In the genomic region with DNA sequence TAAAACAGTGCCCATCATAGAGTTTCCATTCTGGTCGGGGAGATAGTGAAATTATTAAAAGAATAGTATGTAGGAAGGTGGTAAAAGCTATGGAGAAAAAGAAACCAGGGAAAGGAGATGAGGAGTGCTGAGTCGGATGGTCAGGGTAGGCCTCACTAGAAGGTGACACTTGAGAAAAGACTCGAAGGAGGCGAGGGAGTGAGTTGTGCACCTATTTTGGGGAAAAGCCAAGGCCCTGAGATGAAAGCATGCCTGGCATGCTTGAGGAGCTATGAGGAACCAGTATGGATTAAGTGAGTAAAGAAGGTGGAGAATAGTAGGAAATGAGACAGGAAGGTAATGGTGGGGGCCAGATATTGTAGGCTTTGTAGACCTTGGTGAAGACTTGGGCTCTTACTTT, we compare ENCODE assay signal across 21 cellular contexts. TPM values are rescaled to one million over a fixed set of nuclear protein-coding genes. Genes with fewer than 3 reads are reported as not detected.
DNase-seq lines count a peak whose midpoint lies in the region; ATAC-seq and TF ChIP-seq lines count a peak whose summit lies in the region.
"Had no signal": no experiment of that assay in that cellular context is flagged by ENCODE, and none has a peak within 500 bp of the region (broad histone marks: within the 10 kb centered on the region; RNA-seq: fewer than 3 reads in every experiment).

No MANE protein-coding gene starts in this region.

- intact Hi-C loops in Caco-2 (cut with micrococcal nuclease; ENCODE audit: unreplicated experiment) (no loop called here), left lung (cut with DNase I) (no loop called here), posterior vena cava (cut with DNase I) (no loop called here)

- H3K18ac ChIP-seq in trophoblast cell (ENCODE audit: low read length), result no peak overlapping the region

- POLR2A ChIA-PET in Caco-2 (lab: Charles Lee), result no interaction called here

- H3K4me2 ChIP-seq in GM23338 (no peak overlapping the region), trophoblast cell (ENCODE audit: low read length) (no peak overlapping the region)
- H3K4me2 ChIP-seq: BLaER1 had no signal

- no peak overlapping the region for H3K4me3 Mint-ChIP-seq in Caco-2 (ENCODE audit: unreplicated experiment)
- no peak overlapping the region for H3K4me3 Mint-ChIP-seq in GM23338
- no peak overlapping the region for H3K4me3 Mint-ChIP-seq in T-helper 17 cell
- H3K4me3 Mint-ChIP-seq: CD14-positive monocyte; CD4-positive, alpha-beta memory T cell; CD4-positive, CD25-positive, alpha-beta regulatory T cell; CD8-positive, alpha-beta memory T cell had no signal

- H3K9me3 Mint-ChIP-seq in Caco-2 (ENCODE audit: unreplicated experiment), result no peaks in the 10 kb centered on the region
- peaks cover 4% of the 10 kb centered on the region; the same call in 1 of the 3 replicates for H3K9me3 Mint-ChIP-seq in GM23338
- H3K9me3 Mint-ChIP-seq: CD4-positive, alpha-beta memory T cell; CD8-positive, alpha-beta memory T cell had no signal

- no peak overlapping the region for H2BK120ac ChIP-seq in trophoblast cell (ENCODE audit: insufficient read depth, low read length, poor library complexity)

- H3K4me1 ChIP-seq in Caco-2 (peaks cover 9% of the 10 kb centered on the region; the same call in 1 of the 2 replicates), GM23338 (ENCODE audit: insufficient read depth) (no peaks in the 10 kb centered on the region), left lung (no peaks in the 10 kb centered on the region), trophoblast cell (ENCODE audit: control insufficient read depth in 1 of 2, insufficient read depth in 2 of 2, low read length in 2 of 2) (no peaks in the 10 kb centered on the region)
- H3K4me1 ChIP-seq: BE2C, BLaER1 had no signal

- H3K4ac ChIP-seq in trophoblast cell (ENCODE audit: low read depth, low read length), result no peak overlapping the region

- H3K36me3 ChIP-seq in Caco-2 (ENCODE audit: control insufficient read depth, insufficient read depth, low read length) (no peaks in the 10 kb centered on the region), GM23338 (ENCODE audit: insufficient read depth) (no peaks in the 10 kb centered on the region; the same call in 1 of the 2 replicates), left lung (peaks cover 0 to 17% of the 10 kb centered on the region in 2 donors), trophoblast cell (ENCODE audit: control insufficient read depth in 1 of 2, insufficient read depth in 2 of 2, low read length in 2 of 2) (peaks cover 6 to 9% of the 10 kb centered on the region in 2 experiments)
- H3K36me3 ChIP-seq: BE2C, BLaER1 had no signal

- peaks cover 2% of the 10 kb centered on the region for H3K79me1 ChIP-seq in trophoblast cell (ENCODE audit: low read length)

- H3K9me3 ChIP-seq in Caco-2, result no peaks in the 10 kb centered on the region
- no peaks in the 10 kb centered on the region for H3K9me3 ChIP-seq in left lung
- H3K9me3 ChIP-seq in trophoblast cell (ENCODE audit: insufficient read depth, low read depth, low read length), result no peaks in the 10 kb centered on the region
- H3K9me3 ChIP-seq in T-helper 17 cell (ENCODE audit: control insufficient read depth, low read length, poor library complexity, severe bottlenecking), result no peaks in the 10 kb centered on the region
- H3K9me3 ChIP-seq: BE2C, BLaER1 had no signal

- no TSS peak for BruUV-seq in Caco-2 (replicated peaks; lab: Mats Ljungman, UMichigan)

- H4K20me1 ChIP-seq in GM23338 (replicated peaks; ENCODE audit: insufficient read depth), result no peaks in the 10 kb centered on the region
- H4K20me1 ChIP-seq: BLaER1 had no signal

- no peaks in the 10 kb centered on the region for H3K36me3 Mint-ChIP-seq in Caco-2 (ENCODE audit: insufficient read depth, unreplicated experiment)
- H3K36me3 Mint-ChIP-seq in GM23338 (ENCODE audit: low read depth), result peaks cover 7% of the 10 kb centered on the region; the same call in 2 of the 3 replicates
- H3K36me3 Mint-ChIP-seq in T-helper 17 cell (ENCODE audit: low read depth), result peaks cover 13% of the 10 kb centered on the region

- H3K4me1 Mint-ChIP-seq in Caco-2 (ENCODE audit: low read depth, unreplicated experiment) (peaks cover 9% of the 10 kb centered on the region), GM23338 (peaks cover 6% of the 10 kb centered on the region; the same call in 2 of the 3 replicates), T-helper 17 cell (peaks cover 2% of the 10 kb centered on the region)
- H3K4me1 Mint-ChIP-seq: CD4-positive, CD25-positive, alpha-beta regulatory T cell; CD8-positive, alpha-beta memory T cell had no signal

- CTCF ChIA-PET in Caco-2 (lab: Charles Lee), result interaction anchor here (0.7 kb wide), 1 partner anchor 460 kb away, joined by 3 read pairs; no protein-coding TSS in a partner anchor

- H3K23ac ChIP-seq in trophoblast cell (ENCODE audit: low read length), result no peak overlapping the region

- H4K91ac ChIP-seq in trophoblast cell (ENCODE audit: low read depth, low read length), result no peak overlapping the region

- H4K8ac ChIP-seq in trophoblast cell (ENCODE audit: low read depth, low read length), result no peak overlapping the region

- no peak overlapping the region for H3K14ac ChIP-seq in trophoblast cell (ENCODE audit: low read length)

- DNase-seq in Caco-2 (no peak), GM23338 (ENCODE audit: low spot score) (no peak), left lung (no peak), trophoblast cell (no peak), NCI-H345 (lab: John Stamatoyannopoulos, UW) (no peak), T-helper 17 cell (no peak), posterior vena cava (ENCODE audit: low spot score) (no peak)
- DNase-seq: 8988T; ACHN; BE2C; C1 segment of cervical spinal cord; Calu3; CD4-positive, alpha-beta memory T cell; CD4-positive, CD25-positive, alpha-beta regulatory T cell; CD8-positive, alpha-beta memory T cell; COR-L47; DMS79 treated with DMSO at 0.1 percent for 48 hours; GF-D8 had no signal

- ATAC-seq in GM23338, result no peak
- ATAC-seq in left lung, result peak; percentile 57
- no peak for ATAC-seq in HG03457 (IDR thresholded peaks at IDR 0.05; ENCODE audit: unreplicated experiment)
- ATAC-seq in T-helper 17 cell, result no peak

- H3K27ac Mint-ChIP-seq in Caco-2 (ENCODE audit: unreplicated experiment) (peak overlapping the region; percentile 14), GM23338 (0 out of 2 replicates have a peak overlapping the region, but pooled peaks have one; percentile 14), T-helper 17 cell (no peak overlapping the region)
- H3K27ac Mint-ChIP-seq: CD14-positive monocyte; CD4-positive, CD25-positive, alpha-beta regulatory T cell had no signal

- no peak overlapping the region for H3K9ac ChIP-seq in trophoblast cell (ENCODE audit: low read length)
- H3K9ac ChIP-seq: BLaER1 had no signal

- H4K12ac ChIP-seq in trophoblast cell (ENCODE audit: low read depth, low read length), result no peak overlapping the region

- H3K27ac ChIP-seq in GM23338 (ENCODE audit: low read depth) (no peak overlapping the region), left lung (no peak overlapping the region), trophoblast cell (ENCODE audit: low read depth, low read length) (no peak overlapping the region)
- H3K27ac ChIP-seq: BLaER1 had no signal

- H2BK12ac ChIP-seq in trophoblast cell (ENCODE audit: low read length), result peak overlapping the region; percentile 8

- no peak overlapping the region for H2AFZ ChIP-seq in GM23338
- no peak overlapping the region for H2AFZ ChIP-seq in trophoblast cell (ENCODE audit: insufficient read depth, low read length, poor library complexity)

- no peaks in the 10 kb centered on the region for H3K27me3 ChIP-seq in Caco-2 (replicated peaks; ENCODE audit: control insufficient read depth, insufficient read depth, low read length)
- no peaks in the 10 kb centered on the region for H3K27me3 ChIP-seq in GM23338 (ENCODE audit: insufficient read depth)
- H3K27me3 ChIP-seq in left lung, result no peaks in the 10 kb centered on the region
- H3K27me3 ChIP-seq in trophoblast cell (ENCODE audit: insufficient read depth, low read length), result no peaks in the 10 kb centered on the region
- H3K27me3 ChIP-seq: BE2C, BLaER1 had no signal

- H2BK5ac ChIP-seq in trophoblast cell (ENCODE audit: low read depth, low read length, poor library complexity), result no peak overlapping the region

- H2AK5ac ChIP-seq in trophoblast cell (ENCODE audit: low read length), result no peak overlapping the region

- no peaks in the 10 kb centered on the region for H3K79me2 ChIP-seq in GM23338 (replicated peaks; ENCODE audit: insufficient read depth)
- no peaks in the 10 kb centered on the region for H3K79me2 ChIP-seq in trophoblast cell (ENCODE audit: control insufficient read depth, insufficient read depth, low read length, poor library complexity)

- no peaks in the 10 kb centered on the region for H3K9me2 ChIP-seq in GM23338 (ENCODE audit: insufficient read depth)

- H3F3A ChIP-seq in GM23338 (replicated peaks; ENCODE audit: low read depth), result no peaks in the 10 kb centered on the region

- H3K27me3 Mint-ChIP-seq in Caco-2 (ENCODE audit: insufficient read depth, unreplicated experiment), result no peaks in the 10 kb centered on the region
- H3K27me3 Mint-ChIP-seq in GM23338 (ENCODE audit: insufficient read depth, low read depth, poor library complexity), result peaks cover 2% of the 10 kb centered on the region
- peaks cover 10% of the 10 kb centered on the region for H3K27me3 Mint-ChIP-seq in T-helper 17 cell

- TF ChIP-seq CTCF in Caco-2 (IDR thresholded peaks at IDR 0.05; ENCODE audit: insufficient read depth in 1 of 2, low read depth in 1 of 2, low read length in 1 of 2, severe bottlenecking in 1 of 2, unreplicated experiment in 1 of 2), result no peak
- TF ChIP-seq CTCF in GM23338 (conservative IDR thresholded peaks at IDR 0.05; ENCODE audit: low read depth in 2 of 2), result no peak
- no peak for TF ChIP-seq CTCF in left lung (IDR thresholded peaks at IDR 0.05)

- H3K4me3 ChIP-seq in Caco-2 (ENCODE audit: low read depth, low read length) (no peak overlapping the region), GM23338 (no peak overlapping the region), left lung (no peak overlapping the region), trophoblast cell (ENCODE audit: low read depth, low read length) (no peak overlapping the region)
- H3K4me3 ChIP-seq: BLaER1 had no signal

- 100% methylated on average over 1 of the region's 4 CpGs for WGBS in trophoblast cell (ENCODE audit: extremely low coverage, insufficient coverage, insufficient read length)

RNA-seq across cellular contexts. Expression of a gene that starts 7.3 kb away (rescaled TPM):
- 86.6 and 87.9 TPM in 2 replicates for total RNA-seq in Caco-2 (2022)
- total RNA-seq in GM23338 (2014; rRNA removed; shearing (Covaris generic)), result 77.8 and 86.9 TPM in 2 replicates
- 48.7 and 53.5 TPM in 2 replicates for polyA plus RNA-seq in GM23338 (2016; fragmentation: Nextera tagmentation; extraction: Ambion mirVana)
- 10 to 100 TPM; 26.0 to 38.4 TPM for total RNA-seq in left lung
- polyA plus RNA-seq in trophoblast cell (2013), result 56.3 and 58.4 TPM in 2 replicates
- 10 to 100 TPM; 21.1 to 21.2 TPM for total RNA-seq in T-helper 17 cell
- 10 to 100 TPM; 14.6 to 17.5 TPM for total RNA-seq in posterior vena cava

RNA-seq across cellular contexts. Expression of a gene that starts 31.5 kb away (rescaled TPM):
- total RNA-seq in Caco-2 (2022) (44.1 and 56.9 TPM in 2 replicates), left lung (10 to 100 TPM; 40.1 to 49.8 TPM), T-helper 17 cell (10 to 100 TPM; 14.2 to 21.0 TPM), posterior vena cava (10 to 100 TPM; 16.1 to 22.3 TPM)
- total RNA-seq in GM23338 (2014; rRNA removed; shearing (Covaris generic)), result 24.2 and 26.3 TPM in 2 replicates
- 17.2 and 21.2 TPM in 2 replicates for polyA plus RNA-seq in GM23338 (2016; fragmentation: Nextera tagmentation; extraction: Ambion mirVana)
- polyA plus RNA-seq in trophoblast cell (2013), result 24.6 and 25.4 TPM in 2 replicates

RNA-seq across cellular contexts. Expression of a gene that starts 31.5 kb away (rescaled TPM):
- total RNA-seq in Caco-2 (2022) (30.5 and 32.1 TPM in 2 replicates), left lung (10 to 100 TPM; 15.5 to 19.3 TPM), T-helper 17 cell (10 to 100 TPM; 13.4 to 18.3 TPM), posterior vena cava (10 to 100 TPM; 21.2 to 24.3 TPM)
- total RNA-seq in GM23338 (2014; rRNA removed; shearing (Covaris generic)), result 18.3 and 22.1 TPM in 2 replicates
- 22.2 and 26.8 TPM in 2 replicates for polyA plus RNA-seq in GM23338 (2016; fragmentation: Nextera tagmentation; extraction: Ambion mirVana)
- polyA plus RNA-seq in trophoblast cell (2013), result 18.4 and 18.5 TPM in 2 replicates

RNA-seq across cellular contexts. Expression of a gene that starts 43.9 kb away (rescaled TPM):
- total RNA-seq in Caco-2 (2022), result 68.3 and 74.6 TPM in 2 replicates
- 16.9 and 23.5 TPM in 2 replicates for total RNA-seq in GM23338 (2014; rRNA removed; shearing (Covaris generic))
- polyA plus RNA-seq in GM23338 (2016; fragmentation: Nextera tagmentation; extraction: Ambion mirVana), result 28.9 and 31.6 TPM in 2 replicates
- total RNA-seq in left lung, result 10 to 100 TPM; 27.1 to 52.2 TPM
- polyA plus RNA-seq in trophoblast cell (2013), result 19.9 and 21.9 TPM in 2 replicates
- 10 to 100 TPM; 24.1 to 31.8 TPM for total RNA-seq in T-helper 17 cell
- 10 to 100 TPM; 24.6 to 32.3 TPM for total RNA-seq in posterior vena cava

RNA-seq across cellular contexts. Expression of a gene that starts 43.9 kb away (rescaled TPM):
- total RNA-seq in Caco-2 (2022) (37.0 and 38.5 TPM in 2 replicates), left lung (10 to 100 TPM; 23.8 to 26.3 TPM), T-helper 17 cell (10 to 100 TPM; 55.0 to 55.6 TPM), posterior vena cava (10 to 100 TPM; 19.4 to 23.7 TPM)
- 26.4 and 32.8 TPM in 2 replicates for total RNA-seq in GM23338 (2014; rRNA removed; shearing (Covaris generic))
- 14.6 and 14.9 TPM in 2 replicates for polyA plus RNA-seq in GM23338 (2016; fragmentation: Nextera tagmentation; extraction: Ambion mirVana)
- polyA plus RNA-seq in trophoblast cell (2013), result 10.9 and 11.3 TPM in 2 replicates
